8 cellular contexts compared by ENCODE assay signal in genomic region chr1:234356615-234357269, GRCh38. TPM values are rescaled to one million over a fixed set of nuclear protein-coding genes. Genes with fewer than 3 reads are reported as not detected.
DNase-seq lines count a peak whose midpoint lies in the region; ATAC-seq and TF ChIP-seq lines count a peak whose summit lies in the region.
"Not testable (repeated sequence)": the region's sequence is repeated elsewhere in the genome, so short reads cannot be mapped to it uniquely, and the experiment has no call there.

No MANE protein-coding gene starts in this region.

- peak overlapping the region; percentile 68 for H3K4me2 ChIP-seq in HCT116 (ENCODE audit: low read length)

- peak overlapping the region; percentile 57 to 93 (median 85) for H3K27ac Mint-ChIP-seq in CD4-positive, alpha-beta memory T cell
- peak overlapping the region; percentile 87 for H3K27ac Mint-ChIP-seq in memory B cell

- RAD21 ChIA-PET in HCT116 (lab: Charles Lee; ENCODE audit: low non-redundant PET in 1 of 2, low total read pairs in 2 of 2, uncharacterized antibody in 2 of 2, unreplicated experiment in 2 of 2), result not testable (repeated sequence)

- ATAC-seq in HCT116 (peak; percentile 93), memory B cell (ENCODE audit: low read depth) (peak; percentile 83)

- not testable (repeated sequence) for H2AFZ ChIP-seq in HCT116 (ENCODE audit: low read depth, low read length, poor library complexity, severe bottlenecking)

- H3K9me2 ChIP-seq in HCT116 (ENCODE audit: insufficient read depth), result not testable (repeated sequence)

- peak in 4 of 5 donors; percentile 48 to 58 (median 49) for DNase-seq in CD4-positive, alpha-beta memory T cell
- DNase-seq in HCT116 (ENCODE audit: low read depth, low spot score) (peak; percentile 23), NCI-H1694 treated with DMSO at 0.1 percent for 48 hours (lab: John Stamatoyannopoulos, UW) (peak; percentile 41), T follicular helper cell (ENCODE audit: low read depth) (peak; percentile 16), memory B cell (ENCODE audit: low spot score in 2 of 2) (peak; percentile 31 to 41)
- peak; percentile 15 to 22 for DNase-seq in activated T-helper 1 cell treated with anti-CD3 and anti-CD28 coated beads, Interleukin-2, amount 50 U/mL, for 16 hours (ENCODE audit: low read depth in 1 of 2, low spot score in 1 of 2)
- DNase-seq in effector memory CD4-positive, alpha-beta T cell, result peak; percentile 11 to 40 (median 27)
- DNase-seq in stimulated activated CD4-positive, alpha-beta T cell treated with anti-CD3 and anti-CD28 coated beads, Interleukin-4, amount 100 ng/mL, for 24 hours, result peak; percentile 58

- not testable (repeated sequence) for H3K79me2 ChIP-seq in HCT116 (ENCODE audit: insufficient read depth, low read length)

- not testable (repeated sequence) for H3K36me3 Mint-ChIP-seq in CD4-positive, alpha-beta memory T cell; memory B cell

- H3K27me3 ChIP-seq in CD4-positive, alpha-beta memory T cell (ENCODE audit: insufficient read depth, low read length); HCT116 (ENCODE audit: insufficient read depth, low read length); effector memory CD4-positive, alpha-beta T cell (replicated peaks; ENCODE audit: control insufficient read depth, insufficient read depth, low read length, poor library complexity, severe bottlenecking): not testable (repeated sequence)

- H3K9ac ChIP-seq in HCT116 (ENCODE audit: low read length), result peak overlapping the region; percentile 52

- not testable (repeated sequence) for TF ChIP-seq CTCF in HCT116 (IDR thresholded peaks at IDR 0.05 in 2 of 3, conservative IDR thresholded peaks at IDR 0.05 in 1 of 3; ENCODE audit: borderline replicate concordance in 1 of 3, insufficient read depth in 1 of 3, low read depth in 2 of 3, low read length in 2 of 3)

- POLR2A ChIA-PET in CD4-positive, alpha-beta memory T cell (lab: Charles Lee; ENCODE audit: partially characterized antibody), result interaction anchor here (0.8 to 4.2 kb wide), 6 partner anchors 13 to 51 kb away, joined by 3 to 46 read pairs (median 4); partner anchors contain the start of gene COA6
- POLR2A ChIA-PET in HCT116 (lab: Charles Lee), result interaction anchor here (1.5 kb wide), 1 partner anchor 16 kb away, joined by 4 read pairs; the partner anchor contains the start of gene COA6

- H3K36me3 ChIP-seq in CD4-positive, alpha-beta memory T cell (ENCODE audit: insufficient read depth, low read length); HCT116 (ENCODE audit: control insufficient read depth in 1 of 2, insufficient read depth in 2 of 2, low read length in 2 of 2); effector memory CD4-positive, alpha-beta T cell (ENCODE audit: control insufficient read depth, insufficient read depth, low read length): not testable (repeated sequence)

- H3K27ac ChIP-seq in CD4-positive, alpha-beta memory T cell (ENCODE audit: low read depth, low read length), result peak overlapping the region; percentile 58
- H3K27ac ChIP-seq in HCT116 (ENCODE audit: low read depth, low read length), result not testable (repeated sequence)
- peak overlapping the region; percentile 62 for H3K27ac ChIP-seq in effector memory CD4-positive, alpha-beta T cell (ENCODE audit: insufficient read depth, low read length, poor library complexity, severe bottlenecking)

- not testable (repeated sequence) for H3K9me3 ChIP-seq in CD4-positive, alpha-beta memory T cell (ENCODE audit: control insufficient read depth in 1 of 2, low read length in 2 of 2); HCT116 (ENCODE audit: control insufficient read depth in 1 of 2, insufficient read depth in 1 of 2, low read depth in 1 of 2, low read length in 2 of 2); effector memory CD4-positive, alpha-beta T cell (ENCODE audit: control insufficient read depth, low read length)

- H3K4me1 Mint-ChIP-seq in CD4-positive, alpha-beta memory T cell, result peaks cover 0 to 12% (median 2%) of the 10 kb centered on the region in 4 donors
- H3K4me1 Mint-ChIP-seq in memory B cell, result not testable (repeated sequence)

- peak overlapping the region; percentile 56 to 90 (median 86) for H3K4me3 Mint-ChIP-seq in CD4-positive, alpha-beta memory T cell
- H3K4me3 Mint-ChIP-seq in memory B cell, result peak overlapping the region; percentile 86

- peak overlapping the region; percentile 24 to 48 for H3K4me3 ChIP-seq in CD4-positive, alpha-beta memory T cell (ENCODE audit: low read length in 2 of 2)
- peak overlapping the region; percentile 52 to 61 for H3K4me3 ChIP-seq in HCT116 (replicated peaks in 1 of 2; ENCODE audit: low read depth in 1 of 2, low read length in 2 of 2)
- H3K4me3 ChIP-seq in effector memory CD4-positive, alpha-beta T cell (ENCODE audit: insufficient read depth, low read depth, low read length, poor library complexity, severe bottlenecking), result peak overlapping the region; percentile 44

- TF ChIP-seq RAD21 in HCT116 (IDR thresholded peaks at IDR 0.05; ENCODE audit: low read depth), result not testable (repeated sequence)

- intact Hi-C loops in CD4-positive, alpha-beta memory T cell (cut with micrococcal nuclease); HCT116 (cut with micrococcal nuclease): not testable (repeated sequence)

- not testable (repeated sequence) for TF ChIP-seq POLR2A in HCT116 (IDR thresholded peaks at IDR 0.05; ENCODE audit: borderline replicate concordance, extremely low read depth, insufficient read depth, insufficient read length)

- not testable (repeated sequence) for H4K20me1 ChIP-seq in HCT116 (ENCODE audit: insufficient read depth)

- H3K4me1 ChIP-seq in CD4-positive, alpha-beta memory T cell (ENCODE audit: insufficient read depth, low read length), result peaks cover 14% of the 10 kb centered on the region
- H3K4me1 ChIP-seq in HCT116 (ENCODE audit: control insufficient read depth in 1 of 2, insufficient read depth in 2 of 2, low read length in 2 of 2); effector memory CD4-positive, alpha-beta T cell (ENCODE audit: control insufficient read depth, insufficient read depth, low read length, poor library complexity, severe bottlenecking): not testable (repeated sequence)

- not testable (repeated sequence) for H3K9me3 Mint-ChIP-seq in CD4-positive, alpha-beta memory T cell; memory B cell

- not testable (repeated sequence) for BruUV-seq in HCT116 (replicated peaks; lab: Mats Ljungman, UMichigan)

- CTCF ChIA-PET in CD4-positive, alpha-beta memory T cell (lab: Charles Lee; ENCODE audit: partially characterized antibody), result interaction anchor here (0.8 to 1.7 kb wide), 4 partner anchors 10 to 33 kb away, joined by 3 to 5 read pairs (median 4); no protein-coding TSS in a partner anchor
- CTCF ChIA-PET in HCT116 (lab: Charles Lee), result interaction anchor here (1.2 kb wide), 1 partner anchor 28 kb away, joined by 4 read pairs; no protein-coding TSS in a partner anchor

- H3K27me3 Mint-ChIP-seq in CD4-positive, alpha-beta memory T cell, result peaks cover 0 to 10% of the 10 kb centered on the region in 2 donors
- not testable (repeated sequence) for H3K27me3 Mint-ChIP-seq in memory B cell

TF ChIP-seq in HCT116, 20 proteins besides CTCF, POLR2A, EP300 and RAD21:
- TF ChIP-seq ZFX (IDR thresholded peaks at IDR 0.05) (0 out of 2 replicates have a peak, but pooled peaks have one; percentile 17), YY1 (IDR thresholded peaks at IDR 0.05; ENCODE audit: extremely low read depth, insufficient replicate concordance, low read depth, low read length) (peak; percentile 42), MAX (IDR thresholded peaks at IDR 0.05) (peak; percentile 40), ELF1 (IDR thresholded peaks at IDR 0.05; ENCODE audit: borderline replicate concordance, low read depth) (peak; percentile 65), POLR2AphosphoS5 (IDR thresholded peaks at IDR 0.05; ENCODE audit: low read depth, low read length) (peak; percentile 75)
TF ChIP-seq in HCT116: peak in this region for 5; not testable (repeated sequence) for 15.

RNA-seq across cellular contexts. Expression of gene COA6, which starts 16.5 kb away (rescaled TPM):
- 10 to 100 TPM; 18.5 to 21.8 TPM for total RNA-seq in CD4-positive, alpha-beta memory T cell
- polyA plus RNA-seq in CD4-positive, alpha-beta memory T cell, result 10 to 100 TPM; 52.3 to 55.3 TPM
- total RNA-seq in HCT116 (2021; ENCODE audit: unreplicated experiment), result 34.1 TPM
- 21.0 and 21.2 TPM in 2 replicates for polyA plus RNA-seq in HCT116 (2012)
